8 cellular contexts compared by ENCODE assay signal in genomic region chr7:30142710-30143109, GRCh38. TPM values are rescaled to one million over a fixed set of nuclear protein-coding genes. Genes with fewer than 3 reads are reported as not detected.
DNase-seq lines count a peak whose midpoint lies in the region; ATAC-seq and TF ChIP-seq lines count a peak whose summit lies in the region.

No MANE protein-coding gene starts in this region.

- WGBS in psoas muscle, 3 donors = 20 to 37% (median 26%) methylated on average over 9 of the region's 9 CpGs
- WGBS in H9 (ENCODE audit: extremely low coverage, insufficient read length, low lambda C conversion rate) = no CpG with 5 or more reads among the region's 9 CpGs

- H2AFZ ChIP-seq in fibroblast of lung (ENCODE audit: low read length) = peak overlapping the region; percentile 13
- no peak overlapping the region for H2AFZ ChIP-seq in H9 (ENCODE audit: low read length)

- no peak overlapping the region for H3K56ac ChIP-seq in H9 (ENCODE audit: insufficient read length, low read depth, low read length)

- CTCF ChIA-PET in CD4-positive, alpha-beta memory T cell (lab: Charles Lee; ENCODE audit: partially characterized antibody) = interaction anchor here (1.2 kb wide), 1 partner anchor 20 kb away, joined by 3 read pairs; no protein-coding TSS in a partner anchor

- H3K4me3 ChIP-seq in fibroblast of lung (replicated peaks in 1 of 4; ENCODE audit: control extremely low read depth in 1 of 4, insufficient read depth in 1 of 4, low read depth in 3 of 4, low read length in 4 of 4) (no peak overlapping the region), psoas muscle (peak overlapping the region; percentile 42)
- no peak overlapping the region for H3K4me3 ChIP-seq in CD4-positive, alpha-beta memory T cell (ENCODE audit: low read length in 2 of 2)

- peak; percentile 68 for DNase-seq in ELR (ENCODE audit: low read depth)
- DNase-seq in NCI-H748 (lab: John Stamatoyannopoulos, UW; ENCODE audit: unreplicated experiment) = peak; percentile 75
- peak; percentile 43 to 79 for DNase-seq in fibroblast of lung (ENCODE audit: low read depth in 2 of 2)
- DNase-seq in psoas muscle = peak in 1 of 2 donors; percentile 37
- DNase-seq in CD4-positive, alpha-beta memory T cell = no peak
- DNase-seq in H9 = no peak

- no peaks in the 10 kb centered on the region for H3K79me1 ChIP-seq in H9 (ENCODE audit: insufficient read depth, low read depth, low read length, poor library complexity, severe bottlenecking)

- H3K14ac ChIP-seq in H9 (ENCODE audit: insufficient read depth, low read length) = no peak overlapping the region

- no peak overlapping the region for H2BK12ac ChIP-seq in H9 (ENCODE audit: insufficient read length, low read depth, low read length)

- H3T11ph ChIP-seq in H9 (ENCODE audit: low read length) = no peak overlapping the region

- H3K4me1 Mint-ChIP-seq in CD4-positive, alpha-beta memory T cell = peaks cover 0 to 6% (median 3%) of the 10 kb centered on the region in 4 donors
- H3K4me1 Mint-ChIP-seq in H9 = no peaks in the 10 kb centered on the region

- no peaks in the 10 kb centered on the region for H3K79me2 ChIP-seq in fibroblast of lung (ENCODE audit: control insufficient read depth, insufficient read depth, low read length)
- no peaks in the 10 kb centered on the region for H3K79me2 ChIP-seq in H9 (ENCODE audit: insufficient read depth, low read length)

- H3K36me3 ChIP-seq in fibroblast of lung (ENCODE audit: control insufficient read depth, insufficient read depth, low read length) = no peaks in the 10 kb centered on the region
- H3K36me3 ChIP-seq in psoas muscle (ENCODE audit: insufficient read depth in 1 of 2, low read depth in 1 of 2) = no peaks in the 10 kb centered on the region
- H3K36me3 ChIP-seq in CD4-positive, alpha-beta memory T cell (ENCODE audit: insufficient read depth, low read length) = no peaks in the 10 kb centered on the region

- H3K4ac ChIP-seq in H9 (ENCODE audit: low read depth, low read length) = no peak overlapping the region

- H3K27ac ChIP-seq in fibroblast of lung (ENCODE audit: insufficient read depth, low read length) (peak overlapping the region; percentile 3), psoas muscle (peak overlapping the region; percentile 70), H9 (ENCODE audit: insufficient read length, low read depth, low read length) (no peak overlapping the region)
- H3K27ac ChIP-seq in CD4-positive, alpha-beta memory T cell (ENCODE audit: low read depth, low read length) = no peak overlapping the region

- peak overlapping the region; percentile 56 for H3K4me2 ChIP-seq in fibroblast of lung (ENCODE audit: extremely low read depth, insufficient read depth, low read length)
- no peak overlapping the region for H3K4me2 ChIP-seq in H9 (ENCODE audit: insufficient read depth, insufficient read length, low read length)

- no peak overlapping the region for H3K23ac ChIP-seq in H9 (ENCODE audit: insufficient read length, low read depth, low read length)

- no peak overlapping the region for H4K5ac ChIP-seq in H9 (ENCODE audit: insufficient read length, low read depth, low read length)

- no peaks in the 10 kb centered on the region for H3K27me3 Mint-ChIP-seq in CD4-positive, alpha-beta memory T cell
- peaks cover 9% of the 10 kb centered on the region for H3K27me3 Mint-ChIP-seq in H9 (ENCODE audit: low read depth)

- intact Hi-C loops in psoas muscle (cut with DNase I) = no loop called here
- intact Hi-C loops in CD4-positive, alpha-beta memory T cell (cut with micrococcal nuclease) = no loop called here

- H2BK5ac ChIP-seq in H9 (ENCODE audit: insufficient read length, low read length) = no peak overlapping the region

- H3K9me3 Mint-ChIP-seq in CD4-positive, alpha-beta memory T cell = no peaks in the 10 kb centered on the region
- H3K9me3 Mint-ChIP-seq in H9 = no peaks in the 10 kb centered on the region

- POLR2A ChIA-PET in CD4-positive, alpha-beta memory T cell (lab: Charles Lee; ENCODE audit: partially characterized antibody) = no interaction called here

- TF ChIP-seq CTCF in fibroblast of lung (conservative IDR thresholded peaks at IDR 0.05 in 1 of 2, IDR thresholded peaks at IDR 0.05 in 1 of 2; ENCODE audit: low read depth in 1 of 2, low read length in 2 of 2) (no peak), psoas muscle (IDR thresholded peaks at IDR 0.05) (no peak), H9 (conservative IDR thresholded peaks at IDR 0.05) (no peak)

- H2AK5ac ChIP-seq in H9 (ENCODE audit: insufficient read length, low read length) = no peak overlapping the region

- H3K27me3 ChIP-seq in fibroblast of lung (ENCODE audit: control insufficient read depth, insufficient read depth, low read length) (no peaks in the 10 kb centered on the region), psoas muscle (ENCODE audit: insufficient read depth in 3 of 3, low read length in 2 of 3) (no peaks in the 10 kb centered on the region), H9 (ENCODE audit: insufficient read depth, low read length) (no peaks in the 10 kb centered on the region)
- H3K27me3 ChIP-seq in CD4-positive, alpha-beta memory T cell (ENCODE audit: insufficient read depth, low read length) = no peaks in the 10 kb centered on the region

- H3K4me3 Mint-ChIP-seq in CD4-positive, alpha-beta memory T cell = no peak overlapping the region
- H3K4me3 Mint-ChIP-seq in H9 = no peak overlapping the region

- ATAC-seq in psoas muscle (peak; percentile 42 to 64 (median 62)), HG03457 (IDR thresholded peaks at IDR 0.05; ENCODE audit: unreplicated experiment) (no peak), HG03571 (IDR thresholded peaks at IDR 0.05; ENCODE audit: unreplicated experiment) (no peak)

- no peaks in the 10 kb centered on the region for H3K36me3 Mint-ChIP-seq in CD4-positive, alpha-beta memory T cell
- H3K36me3 Mint-ChIP-seq in H9 (ENCODE audit: insufficient read depth in 1 of 3, low read depth in 3 of 3) = no peaks in the 10 kb centered on the region

- H3K23me2 ChIP-seq in H9 (ENCODE audit: insufficient read length, low read depth, low read length, poor library complexity, severe bottlenecking) = no peaks in the 10 kb centered on the region

- H3K4me1 ChIP-seq in fibroblast of lung (ENCODE audit: control insufficient read depth, extremely low read depth, insufficient read depth, low read length) (peaks cover 6% of the 10 kb centered on the region), psoas muscle (peaks cover 44% of the 10 kb centered on the region), H9 (ENCODE audit: insufficient read depth, low read length) (no peaks in the 10 kb centered on the region)
- H3K4me1 ChIP-seq in CD4-positive, alpha-beta memory T cell (ENCODE audit: insufficient read depth, low read length) = no peaks in the 10 kb centered on the region

- H2BK15ac ChIP-seq in H9 (ENCODE audit: low read depth, low read length) = no peak overlapping the region

- H4K20me1 ChIP-seq in fibroblast of lung (ENCODE audit: control insufficient read depth, extremely low read depth, insufficient read depth, low read length) (no peaks in the 10 kb centered on the region), H9 (ENCODE audit: control insufficient read depth, insufficient read depth, insufficient read length) (no peaks in the 10 kb centered on the region)

- H3K9me3 ChIP-seq in fibroblast of lung (ENCODE audit: control insufficient read depth, insufficient read depth, low read depth, low read length) = no peaks in the 10 kb centered on the region
- H3K9me3 ChIP-seq in psoas muscle = no peaks in the 10 kb centered on the region
- no peaks in the 10 kb centered on the region for H3K9me3 ChIP-seq in CD4-positive, alpha-beta memory T cell (ENCODE audit: control insufficient read depth in 1 of 2, low read length in 2 of 2)
- no peaks in the 10 kb centered on the region for H3K9me3 ChIP-seq in H9 (ENCODE audit: control insufficient read depth, low read depth, low read length)

- no peak overlapping the region for H4K8ac ChIP-seq in H9 (replicated peaks; ENCODE audit: insufficient read length, low read depth, low read length)

- H3K18ac ChIP-seq in H9 (ENCODE audit: insufficient read length, low read depth, low read length) = no peak overlapping the region

- no peak overlapping the region for H3K9ac ChIP-seq in fibroblast of lung (ENCODE audit: insufficient read depth, low read length)
- H3K9ac ChIP-seq in H9 (ENCODE audit: extremely low read depth, insufficient read length, low read length) = no peak overlapping the region

- H3K27ac Mint-ChIP-seq in CD4-positive, alpha-beta memory T cell = no peak overlapping the region
- peak overlapping the region in 1 of 3 experiments; percentile 10; a peak in 1 of 7 replicates for H3K27ac Mint-ChIP-seq in H9

- no peak overlapping the region for H4K91ac ChIP-seq in H9 (ENCODE audit: insufficient read length, low read depth, low read length)

- no peak overlapping the region for H2BK20ac ChIP-seq in H9 (ENCODE audit: low read depth, low read length, poor library complexity, severe bottlenecking)

- no peak overlapping the region for H2BK120ac ChIP-seq in H9 (ENCODE audit: low read depth, low read length, poor library complexity, severe bottlenecking)

RNA-seq across cellular contexts. Expression of gene MTURN, which starts 7.9 kb away (rescaled TPM):
- total RNA-seq in fibroblast of lung (12.9 and 16.9 TPM in 2 replicates), psoas muscle (10 to 100 TPM; 17.6 to 68.6 (median 36.9) TPM), H9 (2021) (3.4 and 5.5 TPM in 2 replicates)
- polyA plus RNA-seq in fibroblast of lung (6.8 and 7.1 TPM in 2 replicates), psoas muscle (10 to 100 TPM in 2 of 3 donors, 1 to 10 TPM in 1; 7.1 to 12.5 (median 10.2) TPM)
- 6.6 and 8.9 TPM in 2 replicates for polyA plus RNA-seq in fibroblast of lung (2012)
- 0.12 and 3.9 TPM in 2 replicates for polyA minus RNA-seq in fibroblast of lung (ENCODE audit: low replicate concordance)
- total RNA-seq in CD4-positive, alpha-beta memory T cell = 10 to 100 TPM; 18.1 to 19.2 TPM
- 1 to 10 TPM; 3.2 to 4.0 TPM for polyA plus RNA-seq in CD4-positive, alpha-beta memory T cell

Comparison
In these comparisons a context has a peak if more than half of its experiments do, and no peak if none do; other contexts are left out.
1. DNase-seq: peak in ELR (single experiment), NCI-H748 (single experiment) and fibroblast of lung (2 of 2); none in CD4-positive, alpha-beta memory T cell (0 of 5) and H9 (single experiment).
2. H3K27ac ChIP-seq: peak in fibroblast of lung (single experiment) and psoas muscle (single experiment); none in CD4-positive, alpha-beta memory T cell (single experiment) and H9 (single experiment).
3. ATAC-seq: peak in psoas muscle (4 of 4); none in HG03457 (single experiment) and HG03571 (single experiment).